ENCODE assay signal across 15 cellular contexts in genomic region chr7:111006691-111007090, GRCh38.
DNase-seq lines count a peak whose midpoint lies in the region; ATAC-seq and TF ChIP-seq lines count a peak whose summit lies in the region.
"Had no signal": no experiment of that assay in that cellular context is flagged by ENCODE, and none has a peak within 500 bp of the region (broad histone marks: within the 10 kb centered on the region; RNA-seq: fewer than 3 reads in every experiment).

No MANE protein-coding gene starts in this region.

- ATAC-seq in SK-N-SH treated with all-trans-retinoic acid at 6 μM for 48 hours (peak; percentile 87), PC-3 (no peak), HG03196 (IDR thresholded peaks at IDR 0.05; ENCODE audit: unreplicated experiment) (no peak), GM21529 (IDR thresholded peaks at IDR 0.05; ENCODE audit: unreplicated experiment) (no peak), GM18870 (IDR thresholded peaks at IDR 0.05; ENCODE audit: unreplicated experiment) (no peak)

- H3K27ac ChIP-seq in osteoblast (ENCODE audit: low read depth, low read length) (peak overlapping the region; percentile 46), PC-3 (ENCODE audit: low read length) (no peak overlapping the region)
- H3K27ac ChIP-seq: RWPE1, SJCRH30 had no signal

- intact Hi-C loops in PC-3 (cut with micrococcal nuclease), result no loop called here

- no peaks in the 10 kb centered on the region for H3K36me3 ChIP-seq in osteoblast (ENCODE audit: insufficient read depth, low read length)
- H3K36me3 ChIP-seq in PC-3 (ENCODE audit: low read depth, low read length), result no peaks in the 10 kb centered on the region
- H3K36me3 ChIP-seq: SJCRH30 had no signal

- no peaks in the 10 kb centered on the region; the same call in 1 of the 2 replicates for H3K9me2 ChIP-seq in PC-3 (replicated peaks; ENCODE audit: low read length)

- H3K4me2 ChIP-seq in osteoblast (ENCODE audit: insufficient read depth, low read length), result no peak overlapping the region
- H3K4me2 ChIP-seq in PC-3 (ENCODE audit: low read length), result no peak overlapping the region

- POLR2A ChIA-PET in PC-3 (lab: Charles Lee; ENCODE audit: unreplicated experiment), result no interaction called here

- H3K4me1 ChIP-seq in osteoblast (ENCODE audit: insufficient read depth, low read length), result no peaks in the 10 kb centered on the region
- peaks cover 9% of the 10 kb centered on the region for H3K4me1 ChIP-seq in PC-3 (ENCODE audit: insufficient read depth, low read length)
- H3K4me1 ChIP-seq: SJCRH30 had no signal

- peak; percentile 83 for DNase-seq in EL
- peak; percentile 70 for DNase-seq in dedifferentiated amniotic fluid mesenchymal stem cell (ENCODE audit: extremely low spot score)
- peak; percentile 10 for DNase-seq in osteoblast (ENCODE audit: insufficient read length, low spot score, missing footprints)
- no peak for DNase-seq in PC-3
- DNase-seq: C1 segment of cervical spinal cord, GOT3, NCI-H1417 treated with DMSO at 0.1 percent for 48 hours, NCI-H2081, NCI-H524 treated with DMSO at 0.1 percent for 48 hours, SJCRH30 had no signal

- no TSS peak for BruUV-seq in PC-3 (replicated peaks; lab: Mats Ljungman, UMichigan)

- H2AFZ ChIP-seq in osteoblast (ENCODE audit: low read length), result no peak overlapping the region
- H2AFZ ChIP-seq in PC-3 (ENCODE audit: low read length), result no peak overlapping the region

- H3K79me2 ChIP-seq in osteoblast (ENCODE audit: insufficient read depth, low read length), result no peaks in the 10 kb centered on the region
- H3K79me2 ChIP-seq in PC-3 (ENCODE audit: low read length), result no peaks in the 10 kb centered on the region

- H3K27me3 ChIP-seq in osteoblast (ENCODE audit: insufficient read depth, low read length), result no peaks in the 10 kb centered on the region
- no peaks in the 10 kb centered on the region for H3K27me3 ChIP-seq in PC-3 (ENCODE audit: low read length)
- H3K27me3 ChIP-seq: SJCRH30 had no signal

- H3F3A ChIP-seq in PC-3 (ENCODE audit: low read length, unreplicated experiment), result no peaks in the 10 kb centered on the region

- TF ChIP-seq CTCF in osteoblast (IDR thresholded peaks at IDR 0.05; ENCODE audit: extremely low read depth, low read depth, low read length) (no peak), PC-3 (conservative IDR thresholded peaks at IDR 0.05; ENCODE audit: low read depth, low read length) (no peak)

- H3K9me3 ChIP-seq in osteoblast (ENCODE audit: low read depth, low read length) (no peaks in the 10 kb centered on the region), PC-3 (ENCODE audit: low read length) (no peaks in the 10 kb centered on the region)
- H3K9me3 ChIP-seq: SJCRH30 had no signal

- CTCF ChIA-PET in PC-3 (lab: Charles Lee), result no interaction called here

- H3K4me3 ChIP-seq in osteoblast (ENCODE audit: insufficient read depth, low read length), result no peak overlapping the region
- no peak overlapping the region for H3K4me3 ChIP-seq in PC-3 (ENCODE audit: low read length)
- H3K4me3 ChIP-seq: SJCRH30 had no signal

- H4K20me1 ChIP-seq in osteoblast (ENCODE audit: insufficient read depth, low read length) (no peaks in the 10 kb centered on the region), PC-3 (ENCODE audit: low read length) (no peaks in the 10 kb centered on the region)

- H3K9ac ChIP-seq in PC-3 (ENCODE audit: low read length), result no peak overlapping the region

TF ChIP-seq in SK-N-SH treated with all-trans-retinoic acid at 6 μM for 48 hours, 23 proteins besides CTCF, POLR2A, EP300 and RAD21:
- peak; percentile 46 for TF ChIP-seq ISL1 (CRISPR knock-in tag; IDR thresholded peaks at IDR 0.05)
- no peak for TF ChIP-seq CREB5 (CRISPR knock-in tag; IDR thresholded peaks at IDR 0.05; ENCODE audit: low read depth)
